14 cellular contexts compared by ENCODE assay signal in the genomic region with DNA sequence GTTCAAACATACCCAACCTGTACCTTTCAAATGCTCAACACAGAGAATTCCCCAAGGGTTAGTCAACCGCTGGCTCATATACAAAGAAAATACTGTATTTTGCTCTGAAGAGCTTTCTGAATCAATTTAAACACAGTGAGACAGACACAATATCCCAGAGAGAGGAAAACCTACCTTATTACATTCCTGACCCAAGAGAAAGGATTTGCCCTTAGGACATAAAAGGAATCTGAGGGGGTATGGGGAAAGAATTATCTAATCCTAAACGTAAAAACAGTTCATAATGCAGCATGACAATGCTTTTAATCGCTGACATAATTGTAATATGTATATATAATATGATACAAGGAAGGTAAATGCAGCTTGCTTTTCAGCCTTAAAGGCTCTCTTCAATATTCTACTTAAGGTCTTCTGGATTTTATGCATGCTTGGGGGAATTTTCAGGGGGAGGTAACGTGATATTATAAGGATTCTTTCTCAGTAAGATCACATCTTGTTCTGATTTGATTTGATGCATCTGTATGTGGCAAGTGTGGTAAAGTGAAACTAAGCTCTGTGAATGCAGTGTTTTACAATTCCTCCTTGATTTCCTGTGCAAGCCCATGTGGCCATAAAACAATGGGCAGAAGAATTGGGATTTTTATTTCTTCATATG.
DNase-seq lines count a peak whose midpoint lies in the region; ATAC-seq, FAIRE-seq and TF ChIP-seq lines count a peak whose summit lies in the region.
"Had no signal": no experiment of that assay in that cellular context is flagged by ENCODE, and none has a peak within 500 bp of the region (broad histone marks: within the 10 kb centered on the region; RNA-seq: fewer than 3 reads in every experiment).

No MANE protein-coding gene starts in this region.

- H3K9me3 ChIP-seq in SK-N-MC (ENCODE audit: low read depth, low read length), result no peaks in the 10 kb centered on the region
- no peaks in the 10 kb centered on the region for H3K9me3 ChIP-seq in tibial artery

- no peak for ATAC-seq in GM18511 (IDR thresholded peaks at IDR 0.05; ENCODE audit: unreplicated experiment)
- no peak for ATAC-seq in HG03139 (IDR thresholded peaks at IDR 0.05; ENCODE audit: unreplicated experiment)
- ATAC-seq: activated T-helper 17 cell treated with anti-CD3 and anti-CD28 coated beads, Interleukin-2, amount 50 U/mL, for 72 hours had no signal

- intact Hi-C loops in tibial artery (cut with DNase I; ENCODE audit: low total_unique reads), result no loop called here

- peaks cover 0 to 17% (median 0%) of the 10 kb centered on the region in 4 donors for H3K4me1 ChIP-seq in tibial artery

- H3K27ac ChIP-seq in SK-N-MC (peak overlapping the region; percentile 76), tibial artery (no peak overlapping the region)
- H3K27ac ChIP-seq: dorsolateral prefrontal cortex had no signal

- FAIRE-seq in GM12892 (lab: Jason Lieb, UNC), result no peak
- FAIRE-seq: D721Med had no signal

- no peaks in the 10 kb centered on the region for H3K27me3 ChIP-seq in tibial artery

- H3K4me3 ChIP-seq in SK-N-MC (peak overlapping the region; percentile 58), fibroblast of the aortic adventitia (ENCODE audit: low read depth, low read length) (no peak overlapping the region), skeletal muscle cell (ENCODE audit: low read depth, low read length) (no peak overlapping the region), tibial artery (no peak overlapping the region)
- H3K4me3 ChIP-seq: dorsolateral prefrontal cortex had no signal

- H3K36me3 ChIP-seq in SK-N-MC (ENCODE audit: insufficient read depth, low read length), result no peaks in the 10 kb centered on the region
- peaks cover 0 to 8% (median 0%) of the 10 kb centered on the region in 3 donors for H3K36me3 ChIP-seq in tibial artery

- no peak for TF ChIP-seq POLR2A in GM12892 (IDR thresholded peaks at IDR 0.05; ENCODE audit: low read depth, low read length)

- H3K9ac ChIP-seq in SK-N-MC (ENCODE audit: insufficient read length), result peak overlapping the region; percentile 3

- peak; percentile 49 for DNase-seq in GM04503 (ENCODE audit: low read depth)
- DNase-seq in SK-N-MC (ENCODE audit: low read depth, low spot score), result no peak
- DNase-seq in fibroblast of the aortic adventitia (ENCODE audit: low read depth), result peak; percentile 79
- DNase-seq in skeletal muscle cell (ENCODE audit: low read depth), result peak; percentile 72
- DNase-seq in GM12892 (ENCODE audit: insufficient read length), result no peak
- no peak for DNase-seq in tibial artery
- DNase-seq: activated CD4-positive, CD25-positive, alpha-beta regulatory T cell treated with anti-CD3 and anti-CD28 coated beads, Interleukin-2, amount 50 U/mL, for 72 hours; dorsolateral prefrontal cortex; NCI-H2171 treated with DMSO at 0.1 percent for 48 hours; SHP77 treated with DMSO at 0.1 percent for 48 hours had no signal

- TF ChIP-seq CTCF in fibroblast of the aortic adventitia (IDR thresholded peaks at IDR 0.05; ENCODE audit: insufficient read depth, low read length) (no peak), tibial artery (IDR thresholded peaks at IDR 0.05) (no peak)

Comparison
In these comparisons a context has a peak if more than half of its experiments do, and no peak if none do; other contexts are left out.
1. DNase-seq: peak in GM04503 (single experiment), fibroblast of the aortic adventitia (single experiment) and skeletal muscle cell (single experiment); none in SK-N-MC (single experiment), GM12892 (single experiment) and tibial artery (0 of 2).